13 cellular contexts compared by ENCODE assay signal in the genomic region with DNA sequence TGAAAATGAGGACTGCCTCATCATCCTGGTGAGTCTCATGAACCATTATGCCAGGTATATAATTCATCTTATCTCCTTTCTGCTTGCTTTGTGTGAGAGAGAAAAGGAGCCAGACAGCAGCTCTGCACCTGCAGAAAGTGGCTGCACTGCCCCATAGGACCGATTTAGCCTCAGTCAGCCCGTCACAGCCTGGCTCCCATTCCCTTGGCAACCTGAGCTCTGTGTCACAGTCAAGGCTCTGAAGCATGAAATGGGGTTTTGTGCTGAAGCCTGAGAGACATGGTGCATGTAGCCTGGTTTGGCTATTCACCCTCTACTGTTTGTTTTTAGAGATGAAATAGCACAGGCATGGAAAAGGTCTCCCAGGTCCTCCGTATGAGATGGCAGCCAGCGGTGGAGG.
A peak's percentile ranks its signal among the peaks of the same experiment; 100 is the strongest.
DNase-seq lines count a peak whose midpoint lies in the region; ATAC-seq, FAIRE-seq and TF ChIP-seq lines count a peak whose summit lies in the region.
"Had no signal": no experiment of that assay in that cellular context is flagged by ENCODE, and none has a peak within 500 bp of the region (broad histone marks: within the 10 kb centered on the region; RNA-seq: fewer than 3 reads in every experiment).

No MANE protein-coding gene starts in this region.

- intact Hi-C loops in mucosa of descending colon (cut with DNase I, micrococcal nuclease) = no loop called here

- DNase-seq in NCI-H2081 treated with DMSO at 0.1 percent for 48 hours (lab: John Stamatoyannopoulos, UW) (peak; percentile 38), kidney tubule cell (ENCODE audit: low spot score) (peak; percentile 87), NCI-H2227 (lab: John Stamatoyannopoulos, UW; ENCODE audit: unreplicated experiment) (no peak), mucosa of descending colon (no peak), GM19239 (ENCODE audit: insufficient read length, low spot score) (no peak)
- DNase-seq: activated CD4-positive, alpha-beta T cell treated with anti-CD3 and anti-CD28 coated beads for 1 hour; SIG-M5 had no signal

- no peaks in the 10 kb centered on the region for H3K36me3 ChIP-seq in mucosa of descending colon (ENCODE audit: low read depth)

- no peaks in the 10 kb centered on the region for H3K9me3 ChIP-seq in mucosa of descending colon

- FAIRE-seq in GM19239 (lab: Jason Lieb, UNC) = no peak
- FAIRE-seq: bronchial epithelial cell had no signal

- TF ChIP-seq CTCF in mucosa of descending colon (IDR thresholded peaks at IDR 0.05) = no peak

- no peaks in the 10 kb centered on the region for H3K4me1 ChIP-seq in mucosa of descending colon (ENCODE audit: low read depth)

- peak; percentile 50 for ATAC-seq in GM18861 (IDR thresholded peaks at IDR 0.05; ENCODE audit: unreplicated experiment)
- ATAC-seq in HG02884 (IDR thresholded peaks at IDR 0.05; ENCODE audit: unreplicated experiment) = peak; percentile 47
- ATAC-seq in mucosa of descending colon = no peak
- ATAC-seq in HG02571 (IDR thresholded peaks at IDR 0.05; ENCODE audit: unreplicated experiment) = no peak
- ATAC-seq: activated T-helper 17 cell treated with anti-CD3 and anti-CD28 coated beads, Interleukin-2, amount 50 U/mL, for 72 hours had no signal

- H3K4me3 ChIP-seq in mucosa of descending colon = no peak overlapping the region
- H3K4me3 ChIP-seq: skin epidermis had no signal

Comparison
In these comparisons a context has a peak if more than half of its experiments do, and no peak if none do; other contexts are left out.
1. ATAC-seq: peak in GM18861 (single experiment) and HG02884 (single experiment); none in mucosa of descending colon (single experiment) and HG02571 (single experiment).
2. DNase-seq: peak in NCI-H2081 treated with DMSO at 0.1 percent for 48 hours (single experiment) and kidney tubule cell (single experiment); none in NCI-H2227 (single experiment), mucosa of descending colon (0 of 3) and GM19239 (single experiment).